In the genomic region with DNA sequence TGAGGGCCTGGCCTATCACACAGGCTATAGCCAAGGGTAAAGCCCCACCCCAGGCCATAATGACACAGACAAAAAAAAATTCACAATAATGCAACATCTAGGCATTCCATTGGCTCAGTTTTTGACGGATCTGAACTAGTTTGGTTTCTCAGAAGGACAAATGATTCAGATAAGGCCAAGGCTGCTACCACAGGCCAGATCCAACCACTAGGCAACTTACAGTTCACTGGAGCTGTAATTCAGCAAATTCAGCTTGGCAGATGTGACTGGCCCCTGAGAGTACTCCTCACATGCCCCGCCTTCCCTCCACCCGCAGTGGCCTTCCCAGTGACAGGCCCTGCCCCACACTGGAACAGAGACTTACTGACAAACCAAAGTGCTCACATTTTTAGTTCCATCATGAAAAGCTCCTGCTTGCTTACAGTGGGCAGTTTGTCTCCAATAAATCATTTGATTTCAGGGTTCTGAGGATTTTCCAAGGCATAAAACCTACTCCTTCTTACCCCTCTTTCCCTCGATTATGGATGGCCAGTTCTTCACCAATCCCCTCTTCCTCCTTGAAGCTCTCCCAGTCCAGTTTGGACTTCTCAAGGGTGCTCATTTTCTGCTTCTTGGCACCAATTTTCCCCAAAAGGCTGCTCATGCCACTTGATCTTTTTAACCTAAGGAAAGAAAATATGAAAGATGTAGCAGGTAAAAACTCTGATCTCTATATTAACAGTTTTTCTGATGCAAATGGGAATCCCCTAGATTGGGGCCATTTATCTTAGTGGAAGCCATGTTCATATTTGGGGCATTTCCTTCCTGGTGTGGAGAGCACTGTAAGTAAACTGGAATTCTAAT, we compare ENCODE assay signal across 8 cellular contexts. TPM values are rescaled to one million over a fixed set of nuclear protein-coding genes. Genes with fewer than 3 reads are reported as not detected.
A peak's percentile ranks its signal among the peaks of the same experiment; 100 is the strongest.
DNase-seq lines count a peak whose midpoint lies in the region; ATAC-seq lines count a peak whose summit lies in the region.

No MANE protein-coding gene starts in this region.

- H3K27me3 Mint-ChIP-seq in activated naive CD8-positive, alpha-beta T cell treated with anti-CD3 and anti-CD28 coated beads, Interleukin-2, amount 50 U/mL, for 24 hours: no peaks in the 10 kb centered on the region

- H3K4me1 Mint-ChIP-seq in activated naive CD8-positive, alpha-beta T cell treated with anti-CD3 and anti-CD28 coated beads, Interleukin-2, amount 50 U/mL, for 24 hours: peaks cover 25% of the 10 kb centered on the region

- peak overlapping the region; percentile 98 for H3K27ac ChIP-seq in right cardiac atrium (ENCODE audit: low read length)

- H3K4me3 ChIP-seq in right cardiac atrium (ENCODE audit: low read length) (no peak overlapping the region), skeletal muscle satellite cell (ENCODE audit: low read length) (no peak overlapping the region)

- H3K9me3 ChIP-seq in right cardiac atrium (ENCODE audit: control insufficient read depth, low read length) (no peaks in the 10 kb centered on the region), skeletal muscle satellite cell (replicated peaks; ENCODE audit: low read length) (no peaks in the 10 kb centered on the region)

- H3K36me3 ChIP-seq in skeletal muscle satellite cell (ENCODE audit: insufficient read depth, low read length): peaks cover 20% of the 10 kb centered on the region

- no peak overlapping the region for H3K4me3 Mint-ChIP-seq in activated naive CD8-positive, alpha-beta T cell treated with anti-CD3 and anti-CD28 coated beads, Interleukin-2, amount 50 U/mL, for 24 hours

- H3K27ac Mint-ChIP-seq in activated naive CD8-positive, alpha-beta T cell treated with anti-CD3 and anti-CD28 coated beads, Interleukin-2, amount 50 U/mL, for 24 hours: peak overlapping the region; percentile 58

- no peaks in the 10 kb centered on the region for H3K9me3 Mint-ChIP-seq in activated naive CD8-positive, alpha-beta T cell treated with anti-CD3 and anti-CD28 coated beads, Interleukin-2, amount 50 U/mL, for 24 hours

- H3K4me1 ChIP-seq in right cardiac atrium (ENCODE audit: control insufficient read depth, insufficient read depth, low read length): peaks cover 12% of the 10 kb centered on the region
- peaks cover 31% of the 10 kb centered on the region for H3K4me1 ChIP-seq in skeletal muscle satellite cell (ENCODE audit: control insufficient read depth, insufficient read depth, low read length)

- DNase-seq in HK-2 (ENCODE audit: unreplicated experiment): peak; percentile 83
- DNase-seq in activated naive CD8-positive, alpha-beta T cell treated with anti-CD3 and anti-CD28 coated beads, Interleukin-2, amount 50 U/mL, for 24 hours: no peak
- peak; percentile 80 to 89 (median 82) for DNase-seq in right cardiac atrium
- no peak for DNase-seq in iPS-NIHi11 (ENCODE audit: low spot score)
- no peak for DNase-seq in activated effector memory CD4-positive, alpha-beta T cell treated with anti-CD3 and anti-CD28 coated beads, Interleukin-2, amount 50 U/mL, for 16 hours

- H3K27me3 ChIP-seq in right cardiac atrium (ENCODE audit: control insufficient read depth, insufficient read depth): no peaks in the 10 kb centered on the region
- H3K27me3 ChIP-seq in skeletal muscle satellite cell (ENCODE audit: control insufficient read depth, insufficient read depth, low read length): no peaks in the 10 kb centered on the region

- H3K36me3 Mint-ChIP-seq in activated naive CD8-positive, alpha-beta T cell treated with anti-CD3 and anti-CD28 coated beads, Interleukin-2, amount 50 U/mL, for 24 hours (ENCODE audit: low read depth): peaks cover 56% of the 10 kb centered on the region

- H3K9ac ChIP-seq in skeletal muscle satellite cell (ENCODE audit: low read depth, low read length): peak overlapping the region; percentile 86

- H3K4me2 ChIP-seq in skeletal muscle satellite cell (ENCODE audit: low read length): peak overlapping the region; percentile 62

- no peak for ATAC-seq in activated naive CD8-positive, alpha-beta T cell treated with anti-CD3 and anti-CD28 coated beads, Interleukin-2, amount 50 U/mL, for 24 hours
- ATAC-seq in right cardiac atrium: peak; percentile 73 to 84
- ATAC-seq in GM18520 (IDR thresholded peaks at IDR 0.05; ENCODE audit: unreplicated experiment): no peak
- no peak for ATAC-seq in GM18873 (IDR thresholded peaks at IDR 0.05; ENCODE audit: low FRiP score, unreplicated experiment)

- whole genome bisulfite sequencing in right cardiac atrium: 45% methylated on average over 4 of the region's 4 CpGs

- intact Hi-C loops in right cardiac atrium (cut with DNase I): loop anchor here in 2 of 4 donors (10.0 kb wide), 1 partner anchor 50 kb away; a partner anchor contains a TSS

RNA-seq across cellular contexts. Expression of a gene that starts 53.3 kb away (rescaled TPM):
- 10 to 100 TPM; 58.1 to 68.8 (median 68.0) TPM for total RNA-seq in right cardiac atrium
- polyA plus RNA-seq in right cardiac atrium: 53.1 TPM
- 40.3 and 49.4 TPM in 2 replicates for total RNA-seq in skeletal muscle satellite cell (2012; rRNA removed)

Comparison
In these comparisons a context has a peak if more than half of its experiments do, and no peak if none do; other contexts are left out.
1. DNase-seq: peak in HK-2 (single experiment) and right cardiac atrium (3 of 3); none in activated naive CD8-positive, alpha-beta T cell treated with anti-CD3 and anti-CD28 coated beads, Interleukin-2, amount 50 U/mL, for 24 hours (single experiment), iPS-NIHi11 (single experiment) and activated effector memory CD4-positive, alpha-beta T cell treated with anti-CD3 and anti-CD28 coated beads, Interleukin-2, amount 50 U/mL, for 16 hours (single experiment).
2. ATAC-seq: peak in right cardiac atrium (2 of 2); none in activated naive CD8-positive, alpha-beta T cell treated with anti-CD3 and anti-CD28 coated beads, Interleukin-2, amount 50 U/mL, for 24 hours (single experiment), GM18520 (single experiment) and GM18873 (single experiment).